ENCODE assay signal across 18 cellular contexts in the genomic region with DNA sequence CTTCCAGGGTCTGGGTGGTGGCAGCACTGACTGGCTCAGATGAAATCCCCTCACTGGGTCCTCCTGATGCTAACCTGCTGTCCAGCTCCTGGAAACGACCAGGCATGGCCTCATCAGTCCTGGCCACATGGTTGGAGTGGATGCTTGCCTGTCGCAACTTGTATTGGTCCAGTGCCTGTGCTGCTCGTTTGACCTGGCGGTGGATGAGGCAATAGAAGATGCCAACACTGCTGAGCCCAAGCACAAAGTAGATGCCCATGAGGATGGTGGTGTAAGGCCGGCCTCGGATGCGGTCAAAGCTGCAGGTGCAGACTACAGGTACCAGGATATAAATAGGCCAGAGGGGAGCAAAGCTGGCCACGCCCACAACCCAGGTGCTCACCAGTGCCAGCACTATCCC. TPM values are rescaled to one million over a fixed set of nuclear protein-coding genes. Genes with fewer than 3 reads are reported as not detected.
"Had no signal": no experiment of that assay in that cellular context is flagged by ENCODE, and none has a peak within 500 bp of the region (broad histone marks: within the 10 kb centered on the region; RNA-seq: fewer than 3 reads in every experiment).

No MANE protein-coding gene starts in this region.

- H3K27ac Mint-ChIP-seq: activated B cell treated with CpG ODN at 0.5 μM for 24 hours; activated T-helper 2 cell treated with anti-CD3 and anti-CD28 coated beads, Interferon-gamma antibody, Interleukin-2, Interleukin-4, amounts not matched to agents 10 μg/mL and 5 μg/mL and 100 μg/mL, durations not matched to agents 14 hours and 24 hours and 36 hours had no signal

- H3K9me3 ChIP-seq: testis had no signal

- ATAC-seq: left ventricle myocardium superior; stimulated activated naive CD8-positive, alpha-beta T cell treated with anti-CD3 and anti-CD28 coated beads, Interleukin-15, amount 100 ng/mL, for 72 hours had no signal

- H3K27me3 Mint-ChIP-seq: activated B cell treated with CpG ODN at 0.5 μM for 24 hours; stimulated activated naive CD8-positive, alpha-beta T cell treated with anti-CD3 and anti-CD28 coated beads, Interleukin-15, amount 100 ng/mL, for 72 hours had no signal

- H3K9me3 Mint-ChIP-seq: activated B cell treated with CpG ODN at 0.5 μM for 24 hours; activated T-helper 2 cell treated with anti-CD3 and anti-CD28 coated beads, Interferon-gamma antibody, Interleukin-2, Interleukin-4, amounts not matched to agents 10 μg/mL and 5 μg/mL and 100 μg/mL, durations not matched to agents 14 hours and 24 hours and 36 hours; neural crest cell; stimulated activated naive CD8-positive, alpha-beta T cell treated with anti-CD3 and anti-CD28 coated beads, Interleukin-15, amount 100 ng/mL, for 72 hours had no signal

- H3K27ac ChIP-seq: parathyroid adenoma, testis had no signal

- H3K4me3 ChIP-seq: testis had no signal

- DNase-seq: activated B cell treated with CpG ODN at 0.5 μM for 24 hours; activated naive CD4-positive, alpha-beta T cell treated with anti-CD3 and anti-CD28 coated beads, Interleukin-2, amount 50 U/mL, for 16 hours; anterior cingulate cortex; cerebellar nuclear complex; dermis blood vessel endothelial cell; erythroblast; left ventricle myocardium superior; mesendoderm; stimulated activated CD4-positive, alpha-beta T cell treated with anti-CD3 and anti-CD28 coated beads, Interleukin-15, amount 100 ng/mL, for 24 hours; stimulated activated CD4-positive, alpha-beta T cell treated with anti-CD3 and anti-CD28 coated beads, Interleukin-4, amount 100 ng/mL, for 24 hours; stimulated activated naive CD8-positive, alpha-beta T cell treated with anti-CD3 and anti-CD28 coated beads, Interleukin-15, amount 100 ng/mL, for 72 hours; T-helper 2 cell; testis had no signal

- H3K4me3 Mint-ChIP-seq: activated B cell treated with CpG ODN at 0.5 μM for 24 hours, neural crest cell had no signal

- H3K27me3 ChIP-seq: testis had no signal

RNA-seq across cellular contexts. Expression of gene GPR84, which starts 1.2 kb away (rescaled TPM):
- total RNA-seq: activated B cell treated with CpG ODN at 0.5 μM for 24 hours, left ventricle myocardium superior, neural crest cell, renal cortical epithelial cell, skeletal muscle tissue had no signal
